Comparison of ENCODE assay signal across 19 cellular contexts in the genomic region with DNA sequence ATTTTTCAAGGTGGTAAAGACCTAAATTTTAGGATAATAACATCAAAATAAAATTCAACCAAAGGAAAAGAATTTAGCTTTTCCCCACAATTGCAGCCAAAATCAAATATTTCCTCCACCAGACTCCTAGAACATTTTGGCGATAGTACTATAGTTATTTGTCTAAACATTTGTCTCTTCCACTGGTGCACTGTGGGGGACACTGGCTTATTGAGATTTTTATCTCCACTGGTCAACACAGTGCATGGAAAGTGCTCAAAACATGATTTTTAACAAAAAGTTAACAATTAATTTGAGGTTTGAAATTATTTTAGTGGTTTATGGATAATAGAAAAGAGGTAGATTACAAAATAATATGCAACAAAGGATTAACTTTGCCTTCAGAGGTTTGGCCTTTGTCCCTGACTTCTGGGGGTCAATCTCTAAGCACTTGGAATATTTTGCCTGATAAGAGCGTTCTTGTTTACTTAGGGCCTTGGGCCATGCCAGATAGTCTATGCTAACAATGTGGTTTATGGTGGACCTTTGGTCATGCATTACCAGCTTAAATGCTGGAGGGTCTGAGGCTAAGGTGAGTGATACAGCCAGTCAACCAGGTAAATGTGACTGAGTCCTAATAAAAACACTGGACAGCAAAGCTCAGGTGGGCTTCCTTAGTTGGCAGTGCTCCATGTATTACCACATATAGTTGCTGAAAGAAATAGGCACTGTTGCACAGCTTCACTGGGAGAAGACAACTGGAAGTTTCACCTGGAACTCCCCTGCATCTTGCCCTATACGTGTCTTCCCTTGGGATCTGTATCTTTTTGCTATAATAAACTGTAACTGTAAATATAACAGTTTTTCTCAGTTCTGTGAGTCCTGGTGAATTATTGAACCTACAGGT.
"Had no signal": no experiment of that assay in that cellular context is flagged by ENCODE, and none has a peak within 500 bp of the region (broad histone marks: within the 10 kb centered on the region; RNA-seq: fewer than 3 reads in every experiment).

No MANE protein-coding gene starts in this region.

- H3K9me3 ChIP-seq: esophagus squamous epithelium, lower lobe of right lung, prostate gland, thoracic aorta, tibial nerve, upper lobe of left lung had no signal

- H3K36me3 ChIP-seq: esophagus squamous epithelium, left ventricle myocardium inferior, lower lobe of right lung, prostate gland, thoracic aorta, tibial nerve, upper lobe of left lung had no signal

- H3K4me1 ChIP-seq: esophagus squamous epithelium, left ventricle myocardium inferior, lower lobe of right lung, prostate gland, tibial nerve, upper lobe of left lung had no signal

- DNase-seq: cortex of kidney; effector memory CD8-positive, alpha-beta T cell; erythroblast; esophagus squamous epithelium; foreskin melanocyte; left ventricle myocardium inferior; lower lobe of right lung; naive thymus-derived CD8-positive, alpha-beta T cell; nephron progenitor cell; nucleus accumbens; right cardiac atrium; stimulated activated CD4-positive, alpha-beta T cell treated with anti-CD3 and anti-CD28 coated beads, Interleukin-15, amount 100 ng/mL, for 24 hours; stimulated activated CD4-positive, alpha-beta T cell treated with anti-CD3 and anti-CD28 coated beads, Interleukin-2, amount 100 ng/mL, for 48 hours; stimulated activated naive B cell treated with anti-CD40 and anti-IgM and Interleukin-4, amounts not matched to agents 10 μg/mL and 1 μg/mL and 100 μg/mL, for 72 hours; upper lobe of left lung had no signal

- H3K27me3 ChIP-seq: esophagus squamous epithelium, upper lobe of left lung had no signal

- H3K4me3 ChIP-seq: esophagus squamous epithelium, left ventricle myocardium inferior, lower lobe of right lung, prostate gland, skin epidermis, thoracic aorta, tibial nerve, upper lobe of left lung had no signal

- H3K27ac ChIP-seq: esophagus squamous epithelium, left ventricle myocardium inferior, lower lobe of right lung, prostate gland, skin epidermis, thoracic aorta, tibial nerve, upper lobe of left lung had no signal
